In genomic region chr10:12394236-12395033, GRCh38 we compare ENCODE assay signal across 18 cellular contexts. TPM values are rescaled to one million over a fixed set of nuclear protein-coding genes. Genes with fewer than 3 reads are reported as not detected.
DNase-seq lines count a peak whose midpoint lies in the region; ATAC-seq lines count a peak whose summit lies in the region.
"Had no signal": no experiment of that assay in that cellular context is flagged by ENCODE, and none has a peak within 500 bp of the region (broad histone marks: within the 10 kb centered on the region; RNA-seq: fewer than 3 reads in every experiment).

No MANE protein-coding gene starts in this region.

- no peak overlapping the region for H3K4me3 Mint-ChIP-seq in activated naive CD4-positive, alpha-beta T cell treated with anti-CD3 and anti-CD28 coated beads for 36 hours
- no peak overlapping the region for H3K4me3 Mint-ChIP-seq in activated CD4-positive, alpha-beta memory T cell treated with anti-CD3 and anti-CD28 coated beads for 36 hours
- H3K4me3 Mint-ChIP-seq: activated naive CD4-positive, alpha-beta T cell treated with anti-CD3 and anti-CD28 coated beads, Interleukin-2, amount 10 ng/mL, durations not matched to agents 7 days and 5 days; mesothelial cell of epicardium; neural progenitor cell had no signal

- intact Hi-C loops in activated naive CD4-positive, alpha-beta T cell treated with anti-CD3 and anti-CD28 coated beads for 36 hours (cut with micrococcal nuclease) = no loop called here
- intact Hi-C loops in activated CD4-positive, alpha-beta memory T cell treated with anti-CD3 and anti-CD28 coated beads for 36 hours (cut with micrococcal nuclease) = no loop called here

- peak in 1 of 2 donors; percentile 60 for ATAC-seq in activated naive CD4-positive, alpha-beta T cell treated with anti-CD3 and anti-CD28 coated beads, Interleukin-2, amount 50 U/mL, for 72 hours
- ATAC-seq in HG03432 (IDR thresholded peaks at IDR 0.05; ENCODE audit: unreplicated experiment) (no peak), HG03039 (IDR thresholded peaks at IDR 0.05; ENCODE audit: unreplicated experiment) (no peak), GM19395 (IDR thresholded peaks at IDR 0.05; ENCODE audit: unreplicated experiment) (no peak)
- ATAC-seq: body of pancreas had no signal

- CTCF ChIA-PET in activated naive CD4-positive, alpha-beta T cell treated with anti-CD3 and anti-CD28 coated beads for 36 hours (lab: Charles Lee) = interaction anchor here (0.6 to 0.7 kb wide), 2 partner anchors 24 to 68 kb away, joined by 3 to 4 read pairs; no protein-coding TSS in a partner anchor
- CTCF ChIA-PET in activated CD4-positive, alpha-beta memory T cell treated with anti-CD3 and anti-CD28 coated beads for 36 hours (lab: Charles Lee) = no interaction called here

- peaks cover 0 to 5% of the 10 kb centered on the region in 2 donors for H3K36me3 Mint-ChIP-seq in activated naive CD4-positive, alpha-beta T cell treated with anti-CD3 and anti-CD28 coated beads, Interleukin-2, amount 50 U/mL, for 72 hours
- no peaks in the 10 kb centered on the region for H3K36me3 Mint-ChIP-seq in activated naive CD4-positive, alpha-beta T cell treated with anti-CD3 and anti-CD28 coated beads for 36 hours (ENCODE audit: low read depth)
- H3K36me3 Mint-ChIP-seq in activated CD4-positive, alpha-beta memory T cell treated with anti-CD3 and anti-CD28 coated beads for 36 hours = no peaks in the 10 kb centered on the region
- H3K36me3 Mint-ChIP-seq: mesothelial cell of epicardium had no signal

- peak overlapping the region; percentile 14 to 57 for H3K27ac Mint-ChIP-seq in activated naive CD4-positive, alpha-beta T cell treated with anti-CD3 and anti-CD28 coated beads, Interleukin-2, amount 50 U/mL, for 72 hours
- H3K27ac Mint-ChIP-seq in activated naive CD4-positive, alpha-beta T cell treated with anti-CD3 and anti-CD28 coated beads for 36 hours = no peak overlapping the region
- H3K27ac Mint-ChIP-seq in activated CD4-positive, alpha-beta memory T cell treated with anti-CD3 and anti-CD28 coated beads for 36 hours = no peak overlapping the region
- H3K27ac Mint-ChIP-seq: activated naive CD4-positive, alpha-beta T cell treated with anti-CD3 and anti-CD28 coated beads, Interleukin-2, amount 10 ng/mL, durations not matched to agents 7 days and 5 days; mesothelial cell of epicardium; neural progenitor cell had no signal

- peaks cover 20% of the 10 kb centered on the region for H3K4me1 Mint-ChIP-seq in activated naive CD4-positive, alpha-beta T cell treated with anti-CD3 and anti-CD28 coated beads for 36 hours (ENCODE audit: low read depth)
- H3K4me1 Mint-ChIP-seq in activated CD4-positive, alpha-beta memory T cell treated with anti-CD3 and anti-CD28 coated beads for 36 hours (ENCODE audit: low read depth) = peaks cover 18% of the 10 kb centered on the region
- H3K4me1 Mint-ChIP-seq: activated naive CD4-positive, alpha-beta T cell treated with anti-CD3 and anti-CD28 coated beads, Interleukin-2, amount 10 ng/mL, durations not matched to agents 7 days and 5 days had no signal

- POLR2A ChIA-PET in activated CD4-positive, alpha-beta memory T cell treated with anti-CD3 and anti-CD28 coated beads for 36 hours (lab: Charles Lee) = no interaction called here

- no peaks in the 10 kb centered on the region for H3K9me3 Mint-ChIP-seq in activated naive CD4-positive, alpha-beta T cell treated with anti-CD3 and anti-CD28 coated beads, Interleukin-2, amount 50 U/mL, for 72 hours
- H3K9me3 Mint-ChIP-seq in activated naive CD4-positive, alpha-beta T cell treated with anti-CD3 and anti-CD28 coated beads for 36 hours = no peaks in the 10 kb centered on the region
- H3K9me3 Mint-ChIP-seq in activated CD4-positive, alpha-beta memory T cell treated with anti-CD3 and anti-CD28 coated beads for 36 hours = no peaks in the 10 kb centered on the region
- H3K9me3 Mint-ChIP-seq: activated naive CD4-positive, alpha-beta T cell treated with anti-CD3 and anti-CD28 coated beads, Interleukin-2, amount 10 ng/mL, durations not matched to agents 7 days and 5 days; mesothelial cell of epicardium had no signal

- DNase-seq in activated naive CD4-positive, alpha-beta T cell treated with anti-CD3 and anti-CD28 coated beads, Interleukin-2, amount 50 U/mL, for 72 hours (ENCODE audit: low spot score in 2 of 2) = no peak
- no peak for DNase-seq in activated naive CD4-positive, alpha-beta T cell treated with anti-CD3 and anti-CD28 coated beads for 36 hours
- peak; percentile 16 for DNase-seq in activated CD4-positive, alpha-beta memory T cell treated with anti-CD3 and anti-CD28 coated beads for 36 hours
- peak; percentile 66 for DNase-seq in kidney tubule cell (ENCODE audit: low spot score)
- no peak for DNase-seq in cerebellar nuclear complex (lab: John Stamatoyannopoulos, UW)
- DNase-seq: activated CD4-positive, alpha-beta T cell treated with anti-CD3 and anti-CD28 coated beads for 1 hour; activated naive CD4-positive, alpha-beta T cell treated with anti-CD3 and anti-CD28 coated beads, Interleukin-2, amount 10 ng/mL, durations not matched to agents 7 days and 5 days; DND-41; islet precursor cell; Kasumi-1; NCI-H1105 treated with DMSO at 0.1 percent for 48 hours; NCI-H526 treated with DMSO at 0.1 percent for 48 hours had no signal

- H3K27me3 Mint-ChIP-seq in activated naive CD4-positive, alpha-beta T cell treated with anti-CD3 and anti-CD28 coated beads for 36 hours (ENCODE audit: low read depth) = no peaks in the 10 kb centered on the region
- no peaks in the 10 kb centered on the region for H3K27me3 Mint-ChIP-seq in activated CD4-positive, alpha-beta memory T cell treated with anti-CD3 and anti-CD28 coated beads for 36 hours
- H3K27me3 Mint-ChIP-seq: activated naive CD4-positive, alpha-beta T cell treated with anti-CD3 and anti-CD28 coated beads, Interleukin-2, amount 10 ng/mL, durations not matched to agents 7 days and 5 days had no signal

RNA-seq across cellular contexts. Expression of gene CAMK1D, which starts 45.1 kb away (rescaled TPM):
- total RNA-seq in activated naive CD4-positive, alpha-beta T cell treated with anti-CD3 and anti-CD28 coated beads, Interleukin-2, amount 50 U/mL, for 72 hours = 10 to 100 TPM in 1 of 2 donors, 1 to 10 TPM in 1; 1.1 to 13.0 TPM
- total RNA-seq in activated naive CD4-positive, alpha-beta T cell treated with anti-CD3 and anti-CD28 coated beads for 36 hours = 10 to 100 TPM in 1 of 2 experiments, 1 to 10 TPM in 1; 9.5 to 11.3 TPM
- 10 to 100 TPM; 17.7 to 17.9 TPM for total RNA-seq in activated CD4-positive, alpha-beta memory T cell treated with anti-CD3 and anti-CD28 coated beads for 36 hours

Comparison
In these comparisons a context has a peak if more than half of its experiments do, and no peak if none do; other contexts are left out.
1. H3K27ac Mint-ChIP-seq: peak in activated naive CD4-positive, alpha-beta T cell treated with anti-CD3 and anti-CD28 coated beads, Interleukin-2, amount 50 U/mL, for 72 hours (2 of 2); none in activated naive CD4-positive, alpha-beta T cell treated with anti-CD3 and anti-CD28 coated beads for 36 hours (single experiment) and activated CD4-positive, alpha-beta memory T cell treated with anti-CD3 and anti-CD28 coated beads for 36 hours (single experiment).
2. DNase-seq: peak in activated CD4-positive, alpha-beta memory T cell treated with anti-CD3 and anti-CD28 coated beads for 36 hours (single experiment) and kidney tubule cell (single experiment); none in activated naive CD4-positive, alpha-beta T cell treated with anti-CD3 and anti-CD28 coated beads, Interleukin-2, amount 50 U/mL, for 72 hours (0 of 2), activated naive CD4-positive, alpha-beta T cell treated with anti-CD3 and anti-CD28 coated beads for 36 hours (single experiment) and cerebellar nuclear complex (0 of 2).